ENCODE assay signal across 9 cellular contexts in the genomic region with DNA sequence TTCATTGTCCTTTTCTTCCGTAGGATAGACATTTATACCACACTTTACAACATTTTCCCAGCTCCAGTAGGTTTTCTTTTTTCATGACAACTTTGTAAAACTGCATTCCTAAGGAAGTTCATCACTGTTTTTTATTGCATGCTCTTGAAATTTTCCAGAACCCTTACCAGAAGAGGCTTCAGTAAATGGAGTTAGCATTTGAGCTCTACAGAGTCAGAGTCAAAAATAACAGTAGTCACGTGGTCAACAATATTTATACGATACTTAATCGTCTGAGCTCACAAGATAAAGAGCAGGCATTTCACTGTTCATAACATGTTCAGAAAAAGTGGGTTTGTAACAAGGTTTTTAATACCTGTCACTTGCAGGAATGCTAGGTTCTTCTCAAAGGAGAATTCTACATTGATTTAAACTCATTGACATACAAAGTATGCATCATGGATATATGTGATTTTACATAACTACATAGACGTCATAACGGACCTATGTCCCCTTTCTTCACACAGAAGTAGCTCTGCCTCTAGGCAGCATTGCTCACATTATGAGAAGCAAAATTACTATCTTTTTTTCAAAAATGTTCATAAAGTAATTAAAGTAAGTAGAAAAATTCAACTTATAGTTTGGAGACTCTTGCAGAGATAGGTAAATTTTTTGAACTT.
DNase-seq lines count a peak whose midpoint lies in the region; ATAC-seq and TF ChIP-seq lines count a peak whose summit lies in the region.
"Had no signal": no experiment of that assay in that cellular context is flagged by ENCODE, and none has a peak within 500 bp of the region (broad histone marks: within the 10 kb centered on the region; RNA-seq: fewer than 3 reads in every experiment).

No MANE protein-coding gene starts in this region.

- POLR2A ChIA-PET in AG04449 (lab: Yijun Ruan, JAX): interaction anchor here (0.7 to 1.5 kb wide), 4 partner anchors 46 to 197 kb away, joined by 3 to 7 read pairs (median 4); no protein-coding TSS in a partner anchor

- peaks cover 57% of the 10 kb centered on the region for H3K4me1 ChIP-seq in osteoblast (ENCODE audit: insufficient read depth, low read length)

- no peaks in the 10 kb centered on the region for H4K20me1 ChIP-seq in osteoblast (ENCODE audit: insufficient read depth, low read length)

- DNase-seq in AG04449 (ENCODE audit: low read depth, low spot score) (peak; percentile 70), RPMI7951 (ENCODE audit: low read depth) (peak; percentile 69), fibroblast of the aortic adventitia (ENCODE audit: low read depth) (peak; percentile 95), osteoblast (ENCODE audit: insufficient read length, low spot score, missing footprints) (no peak), NCI-H1092 treated with DMSO at 0.1 percent for 48 hours (lab: John Stamatoyannopoulos, UW) (no peak), NCI-H2196 (lab: John Stamatoyannopoulos, UW; ENCODE audit: unreplicated experiment) (no peak)
- no peak for DNase-seq in activated T-cell treated with anti-CD3 and anti-CD28 coated beads, Interleukin-2, amount 50 U/mL, for 1 hour
- DNase-seq: activated CD8-positive, alpha-beta T cell treated with anti-CD3 and anti-CD28 coated beads for 36 hours had no signal

- H3K4me3 ChIP-seq in AG04449 (ENCODE audit: low read depth, low read length) (no peak overlapping the region), fibroblast of the aortic adventitia (ENCODE audit: low read depth, low read length) (peak overlapping the region; percentile 29), osteoblast (ENCODE audit: insufficient read depth, low read length) (peak overlapping the region; percentile 34)

- no peaks in the 10 kb centered on the region for H3K9me3 ChIP-seq in osteoblast (ENCODE audit: low read depth, low read length)

- CTCF ChIA-PET in AG04449 (lab: Yijun Ruan, JAX): interaction anchor here (0.6 to 4.8 kb wide), 8 partner anchors 10 to 259 kb away, joined by 3 to 29 read pairs (median 3); no protein-coding TSS in a partner anchor

- H3K79me2 ChIP-seq in osteoblast (ENCODE audit: insufficient read depth, low read length): no peaks in the 10 kb centered on the region

- H3K4me2 ChIP-seq in osteoblast (ENCODE audit: insufficient read depth, low read length): peak overlapping the region; percentile 72

- H3K36me3 ChIP-seq in osteoblast (ENCODE audit: insufficient read depth, low read length): no peaks in the 10 kb centered on the region

- no peak overlapping the region for H2AFZ ChIP-seq in osteoblast (ENCODE audit: low read length)

- H3K27me3 ChIP-seq in osteoblast (ENCODE audit: insufficient read depth, low read length): no peaks in the 10 kb centered on the region

- no peak for ATAC-seq in HG03196 (IDR thresholded peaks at IDR 0.05; ENCODE audit: unreplicated experiment)
- ATAC-seq: activated CD8-positive, alpha-beta T cell treated with anti-CD3 and anti-CD28 coated beads for 36 hours had no signal

- TF ChIP-seq CTCF in AG04449 (IDR thresholded peaks at IDR 0.05; ENCODE audit: insufficient read depth, low read length, missing control alignments): no peak
- TF ChIP-seq CTCF in fibroblast of the aortic adventitia (IDR thresholded peaks at IDR 0.05; ENCODE audit: insufficient read depth, low read length): no peak
- TF ChIP-seq CTCF in osteoblast (IDR thresholded peaks at IDR 0.05; ENCODE audit: extremely low read depth, low read depth, low read length): no peak

- H3K27ac ChIP-seq in osteoblast (ENCODE audit: low read depth, low read length): peak overlapping the region; percentile 98

Comparison
In these comparisons a context has a peak if more than half of its experiments do, and no peak if none do; other contexts are left out.
1. DNase-seq: peak in AG04449 (single experiment), RPMI7951 (single experiment) and fibroblast of the aortic adventitia (single experiment); none in osteoblast (single experiment), NCI-H1092 treated with DMSO at 0.1 percent for 48 hours (single experiment), activated T-cell treated with anti-CD3 and anti-CD28 coated beads, Interleukin-2, amount 50 U/mL, for 1 hour (single experiment) and NCI-H2196 (single experiment).